ENCODE assay signal across 21 cellular contexts in genomic region chr15:42171122-42171521, GRCh38. TPM values are rescaled to one million over a fixed set of nuclear protein-coding genes. Genes with fewer than 3 reads are reported as not detected.
A peak's percentile ranks its signal among the peaks of the same experiment; 100 is the strongest.
DNase-seq lines count a peak whose midpoint lies in the region; ATAC-seq lines count a peak whose summit lies in the region.
"Had no signal": no experiment of that assay in that cellular context is flagged by ENCODE, and none has a peak within 500 bp of the region (broad histone marks: within the 10 kb centered on the region; RNA-seq: fewer than 3 reads in every experiment).

No MANE protein-coding gene starts in this region.

- peak; percentile 57 for ATAC-seq in left ventricle myocardium superior
- peak; percentile 31 to 55 for ATAC-seq in stimulated activated naive B cell treated with anti-CD40 and anti-IgM and Interleukin-4, amounts not matched to agents 10 μg/mL and 1 μg/mL and 100 μg/mL, for 72 hours (replicated peaks)
- no peak for ATAC-seq in HG02610 (IDR thresholded peaks at IDR 0.05; ENCODE audit: unreplicated experiment)

- intact Hi-C loops in left ventricle myocardium superior (cut with micrococcal nuclease), result no loop called here

- H3K4me1 Mint-ChIP-seq in activated naive CD4-positive, alpha-beta T cell treated with anti-CD3 and anti-CD28 coated beads, Interleukin-2, amount 10 ng/mL, durations not matched to agents 7 days and 5 days, result peaks cover 20% of the 10 kb centered on the region
- H3K4me1 Mint-ChIP-seq in T-helper 2 cell treated with Interferon-gamma antibody and Interleukin-4, amounts not matched to agents 5 μg/mL and 100 μg/mL, for 36 hours (ENCODE audit: low read depth), result peaks cover 13% of the 10 kb centered on the region
- H3K4me1 Mint-ChIP-seq in stimulated activated naive B cell treated with anti-CD40 and anti-IgM and Interleukin-4, amounts not matched to agents 10 μg/mL and 1 μg/mL and 100 μg/mL, for 72 hours, result peaks cover 4 to 9% of the 10 kb centered on the region in 2 donors
- H3K4me1 Mint-ChIP-seq: brain, H9, nephron progenitor cell had no signal

- peaks cover 71% of the 10 kb centered on the region for H3K36me3 Mint-ChIP-seq in activated naive CD4-positive, alpha-beta T cell treated with anti-CD3 and anti-CD28 coated beads, Interleukin-2, amount 10 ng/mL, durations not matched to agents 7 days and 5 days
- H3K36me3 Mint-ChIP-seq in T-helper 2 cell treated with Interferon-gamma antibody and Interleukin-4, amounts not matched to agents 5 μg/mL and 100 μg/mL, for 36 hours (ENCODE audit: low read depth), result peaks cover 52% of the 10 kb centered on the region
- H3K36me3 Mint-ChIP-seq in stimulated activated naive B cell treated with anti-CD40 and anti-IgM and Interleukin-4, amounts not matched to agents 10 μg/mL and 1 μg/mL and 100 μg/mL, for 72 hours, result peaks cover 49 to 64% of the 10 kb centered on the region in 2 donors

- no peak overlapping the region for H3K4me3 Mint-ChIP-seq in activated naive CD4-positive, alpha-beta T cell treated with anti-CD3 and anti-CD28 coated beads, Interleukin-2, amount 10 ng/mL, durations not matched to agents 7 days and 5 days
- no peak overlapping the region for H3K4me3 Mint-ChIP-seq in T-helper 2 cell treated with Interferon-gamma antibody and Interleukin-4, amounts not matched to agents 5 μg/mL and 100 μg/mL, for 36 hours
- H3K4me3 Mint-ChIP-seq in stimulated activated naive B cell treated with anti-CD40 and anti-IgM and Interleukin-4, amounts not matched to agents 10 μg/mL and 1 μg/mL and 100 μg/mL, for 72 hours, result no peak overlapping the region
- H3K4me3 Mint-ChIP-seq: brain, H9, nephron progenitor cell had no signal

- peak overlapping the region; percentile 75 for H3K27ac Mint-ChIP-seq in activated naive CD4-positive, alpha-beta T cell treated with anti-CD3 and anti-CD28 coated beads, Interleukin-2, amount 10 ng/mL, durations not matched to agents 7 days and 5 days
- peak overlapping the region; percentile 23 for H3K27ac Mint-ChIP-seq in T-helper 2 cell treated with Interferon-gamma antibody and Interleukin-4, amounts not matched to agents 5 μg/mL and 100 μg/mL, for 36 hours
- H3K27ac Mint-ChIP-seq in stimulated activated naive B cell treated with anti-CD40 and anti-IgM and Interleukin-4, amounts not matched to agents 10 μg/mL and 1 μg/mL and 100 μg/mL, for 72 hours, result no peak overlapping the region
- H3K27ac Mint-ChIP-seq: brain, H9 had no signal

- no peaks in the 10 kb centered on the region for H3K9me3 Mint-ChIP-seq in activated naive CD4-positive, alpha-beta T cell treated with anti-CD3 and anti-CD28 coated beads, Interleukin-2, amount 10 ng/mL, durations not matched to agents 7 days and 5 days
- H3K9me3 Mint-ChIP-seq in T-helper 2 cell treated with Interferon-gamma antibody and Interleukin-4, amounts not matched to agents 5 μg/mL and 100 μg/mL, for 36 hours, result no peaks in the 10 kb centered on the region
- no peaks in the 10 kb centered on the region for H3K9me3 Mint-ChIP-seq in stimulated activated naive B cell treated with anti-CD40 and anti-IgM and Interleukin-4, amounts not matched to agents 10 μg/mL and 1 μg/mL and 100 μg/mL, for 72 hours
- H3K9me3 Mint-ChIP-seq: brain, H9, nephron progenitor cell had no signal

- H3K27me3 Mint-ChIP-seq in activated naive CD4-positive, alpha-beta T cell treated with anti-CD3 and anti-CD28 coated beads, Interleukin-2, amount 10 ng/mL, durations not matched to agents 7 days and 5 days, result no peaks in the 10 kb centered on the region
- H3K27me3 Mint-ChIP-seq in T-helper 2 cell treated with Interferon-gamma antibody and Interleukin-4, amounts not matched to agents 5 μg/mL and 100 μg/mL, for 36 hours (ENCODE audit: low read depth), result no peaks in the 10 kb centered on the region
- no peaks in the 10 kb centered on the region for H3K27me3 Mint-ChIP-seq in stimulated activated naive B cell treated with anti-CD40 and anti-IgM and Interleukin-4, amounts not matched to agents 10 μg/mL and 1 μg/mL and 100 μg/mL, for 72 hours
- H3K27me3 Mint-ChIP-seq: brain had no signal

- CTCF ChIA-PET in activated naive CD4-positive, alpha-beta T cell treated with anti-CD3 and anti-CD28 coated beads, Interleukin-2, amount 10 ng/mL, durations not matched to agents 7 days and 5 days (lab: Charles Lee), result interaction anchor here (1.2 to 1.8 kb wide), 4 partner anchors 27 to 214 kb away, joined by 3 to 6 read pairs (median 3); no protein-coding TSS in a partner anchor

- no peak for DNase-seq in activated naive CD4-positive, alpha-beta T cell treated with anti-CD3 and anti-CD28 coated beads, Interleukin-2, amount 10 ng/mL, durations not matched to agents 7 days and 5 days
- no peak for DNase-seq in activated naive CD4-positive, alpha-beta T cell treated with Interleukin-2 at 50 U/mL for 16 hours
- DNase-seq in T-helper 2 cell treated with Interferon-gamma antibody and Interleukin-4, amounts not matched to agents 5 μg/mL and 100 μg/mL, for 36 hours (ENCODE audit: low spot score), result no peak
- no peak for DNase-seq in left ventricle myocardium superior
- no peak for DNase-seq in stimulated activated naive B cell treated with anti-CD40 and anti-IgM and Interleukin-4, amounts not matched to agents 10 μg/mL and 1 μg/mL and 100 μg/mL, for 72 hours
- DNase-seq in COLO829 (ENCODE audit: low spot score), result no peak
- DNase-seq in NCI-H2107 treated with DMSO at 0.1 percent for 48 hours (lab: John Stamatoyannopoulos, UW; ENCODE audit: unreplicated experiment), result no peak
- DNase-seq: activated CD4-positive, alpha-beta T cell treated with anti-CD3 and anti-CD28 coated beads for 48 hours; activated effector memory CD4-positive, alpha-beta T cell treated with anti-CD3 and anti-CD28 coated beads, Interleukin-2, amount 50 U/mL, for 16 hours; dorsolateral prefrontal cortex; H9; mesenchymal stem cell; NCI-H1694; NCI-H345; nephron progenitor cell; SHP77 had no signal

RNA-seq across cellular contexts. Expression of gene PLA2G4F, which starts 14.7 kb away (rescaled TPM):
- total RNA-seq in left ventricle myocardium superior, result 5.2 TPM
- total RNA-seq: H9, HT1080, LHCN-M2, subcutaneous adipose tissue had no signal

RNA-seq across cellular contexts. Expression of gene VPS39, which starts 37.0 kb away (rescaled TPM):
- 45.3 TPM for total RNA-seq in left ventricle myocardium superior
